1 cellular context compared by ENCODE assay signal in genomic region chr1:164613176-164613575, GRCh38.
TF ChIP-seq lines count a peak whose summit lies in the region.

No MANE protein-coding gene starts in this region.

TF ChIP-seq in H1, 55 proteins besides CTCF, POLR2A, EP300 and RAD21:
- peak; percentile 49; the same call in 1 of the 2 replicates for TF ChIP-seq MAFK (IDR thresholded peaks at IDR 0.05; ENCODE audit: low read depth, low read length)
- no peak for TF ChIP-seq TAF1 (IDR thresholded peaks at IDR 0.05; ENCODE audit: low read depth, low read length)
- TF ChIP-seq RBBP5 (IDR thresholded peaks at IDR 0.05; ENCODE audit: borderline replicate concordance, low read depth, low read length) = no peak
